33 cellular contexts compared by ENCODE assay signal in the genomic region with DNA sequence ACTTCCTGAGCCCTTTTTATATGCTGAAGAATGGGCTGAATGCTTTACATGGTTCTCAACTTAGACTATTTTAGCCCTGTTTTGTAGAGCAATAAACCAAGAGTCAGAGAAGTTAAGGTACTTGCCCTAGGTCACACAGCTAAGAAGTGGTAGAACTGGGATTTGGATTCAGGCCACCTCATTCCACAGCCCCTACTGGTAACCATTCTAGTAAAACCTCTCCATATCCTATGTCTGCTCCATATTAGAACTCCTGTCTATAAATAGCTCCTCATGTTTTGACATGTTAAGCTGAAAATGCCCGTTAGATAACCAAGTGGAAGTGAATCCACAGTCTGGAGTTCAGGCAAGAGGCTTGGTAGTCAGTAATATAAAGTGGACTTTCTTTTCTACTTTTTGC.
"Had no signal": no experiment of that assay in that cellular context is flagged by ENCODE, and none has a peak within 500 bp of the region (broad histone marks: within the 10 kb centered on the region; RNA-seq: fewer than 3 reads in every experiment).

No MANE protein-coding gene starts in this region.

- H3K4me3 Mint-ChIP-seq: activated CD4-positive, alpha-beta T cell treated with anti-CD3 and anti-CD28 coated beads, Interleukin-2, amount 10 ng/mL, durations not matched to agents 7 days and 5 days; activated CD8-positive, alpha-beta memory T cell treated with anti-CD3 and anti-CD28 coated beads, Interleukin-2, amount 10 ng/mL, durations not matched to agents 7 days and 5 days; activated CD8-positive, alpha-beta T cell treated with anti-CD3 and anti-CD28 coated beads for 36 hours; activated naive CD8-positive, alpha-beta T cell treated with anti-CD3 and anti-CD28 coated beads, Interleukin-2, amount 50 U/mL, for 24 hours; endodermal cell; memory B cell; nephron; stimulated activated memory B cell treated with anti-CD40 and anti-IgM and Interleukin-4, amounts not matched to agents 10 μg/mL and 1 μg/mL and 100 μg/mL, for 72 hours; T-cell; T-helper 2 cell treated with Interferon-gamma antibody and Interleukin-4, amounts not matched to agents 5 μg/mL and 100 μg/mL, for 36 hours had no signal

- H3K4me1 ChIP-seq: ascending aorta, pancreas, suprapubic skin, tibial nerve had no signal

- H3K9me3 Mint-ChIP-seq: activated CD4-positive, alpha-beta T cell treated with anti-CD3 and anti-CD28 coated beads, Interleukin-2, amount 10 ng/mL, durations not matched to agents 7 days and 5 days; activated CD8-positive, alpha-beta T cell treated with anti-CD3 and anti-CD28 coated beads for 36 hours; activated naive CD8-positive, alpha-beta T cell treated with anti-CD3 and anti-CD28 coated beads, Interleukin-2, amount 50 U/mL, for 24 hours; endodermal cell; memory B cell; nephron; stimulated activated memory B cell treated with anti-CD40 and anti-IgM and Interleukin-4, amounts not matched to agents 10 μg/mL and 1 μg/mL and 100 μg/mL, for 72 hours; T-cell; T-helper 2 cell treated with Interferon-gamma antibody and Interleukin-4, amounts not matched to agents 5 μg/mL and 100 μg/mL, for 36 hours had no signal

- FAIRE-seq: frontal cortex, pancreas, small intestine, TTC549 had no signal

- H3K27ac Mint-ChIP-seq: activated CD4-positive, alpha-beta T cell treated with anti-CD3 and anti-CD28 coated beads, Interleukin-2, amount 10 ng/mL, durations not matched to agents 7 days and 5 days; activated CD8-positive, alpha-beta memory T cell treated with anti-CD3 and anti-CD28 coated beads, Interleukin-2, amount 10 ng/mL, durations not matched to agents 7 days and 5 days; activated CD8-positive, alpha-beta T cell treated with anti-CD3 and anti-CD28 coated beads for 36 hours; activated naive CD8-positive, alpha-beta T cell treated with anti-CD3 and anti-CD28 coated beads, Interleukin-2, amount 50 U/mL, for 24 hours; endodermal cell; memory B cell; nephron; stimulated activated memory B cell treated with anti-CD40 and anti-IgM and Interleukin-4, amounts not matched to agents 10 μg/mL and 1 μg/mL and 100 μg/mL, for 72 hours; T-cell; T-helper 2 cell treated with Interferon-gamma antibody and Interleukin-4, amounts not matched to agents 5 μg/mL and 100 μg/mL, for 36 hours had no signal

- H3K4me1 Mint-ChIP-seq: activated naive CD8-positive, alpha-beta T cell treated with anti-CD3 and anti-CD28 coated beads, Interleukin-2, amount 50 U/mL, for 24 hours; memory B cell; nephron; stimulated activated memory B cell treated with anti-CD40 and anti-IgM and Interleukin-4, amounts not matched to agents 10 μg/mL and 1 μg/mL and 100 μg/mL, for 72 hours; T-cell had no signal

- H3K27me3 Mint-ChIP-seq: activated CD4-positive, alpha-beta T cell treated with anti-CD3 and anti-CD28 coated beads, Interleukin-2, amount 10 ng/mL, durations not matched to agents 7 days and 5 days; activated CD8-positive, alpha-beta memory T cell treated with anti-CD3 and anti-CD28 coated beads, Interleukin-2, amount 10 ng/mL, durations not matched to agents 7 days and 5 days; activated CD8-positive, alpha-beta T cell treated with anti-CD3 and anti-CD28 coated beads for 36 hours; activated naive CD8-positive, alpha-beta T cell treated with anti-CD3 and anti-CD28 coated beads, Interleukin-2, amount 50 U/mL, for 24 hours; memory B cell; stimulated activated memory B cell treated with anti-CD40 and anti-IgM and Interleukin-4, amounts not matched to agents 10 μg/mL and 1 μg/mL and 100 μg/mL, for 72 hours; T-cell had no signal

- DNase-seq: activated CD4-positive, alpha-beta T cell treated with anti-CD3 and anti-CD28 coated beads, Interleukin-2, amount 10 ng/mL, durations not matched to agents 7 days and 5 days; activated CD4-positive, CD25-positive, alpha-beta regulatory T cell treated with anti-CD3 and anti-CD28 coated beads, Interleukin-2, amount 50 U/mL, for 72 hours; activated CD8-positive, alpha-beta memory T cell treated with anti-CD3 and anti-CD28 coated beads, Interleukin-2, amount 10 ng/mL, durations not matched to agents 7 days and 5 days; activated CD8-positive, alpha-beta T cell treated with anti-CD3 and anti-CD28 coated beads for 36 hours; activated effector memory CD4-positive, alpha-beta T cell treated with anti-CD3 and anti-CD28 coated beads, Interleukin-2, amount 50 U/mL, for 16 hours; activated naive CD4-positive, alpha-beta T cell treated with anti-CD3 and anti-CD28 coated beads, Interleukin-2, amount 50 U/mL, for 16 hours; activated naive CD8-positive, alpha-beta T cell treated with anti-CD3 and anti-CD28 coated beads, Interleukin-2, amount 50 U/mL, for 24 hours; activated T-cell treated with anti-CD3 and anti-CD28 coated beads for 4 hours; cerebellar nuclear complex; cortex of kidney; endodermal cell; glutamatergic neuron; hippocampal formation; islet precursor cell; left cardiac atrium; pancreas; right cardiac atrium; small intestine; stimulated activated CD4-positive, alpha-beta T cell treated with anti-CD3 and anti-CD28 coated beads, Interleukin-2, amount 100 ng/mL, for 24 hours; stomach; T-cell; WERI-Rb-1 had no signal

- H3K27ac ChIP-seq: ascending aorta, epithelial cell of prostate, neutrophil, pancreas, stomach, suprapubic skin, tibial nerve, WERI-Rb-1 had no signal

- H3K9me3 ChIP-seq: ascending aorta, neutrophil, pancreas, stomach, suprapubic skin, tibial nerve had no signal

- H3K4me3 ChIP-seq: ascending aorta, pancreas, stomach, suprapubic skin, tibial nerve had no signal

- H3K27me3 ChIP-seq: ascending aorta, neutrophil, pancreas, stomach, suprapubic skin, tibial nerve had no signal
